12 cellular contexts compared by ENCODE assay signal in the genomic region with DNA sequence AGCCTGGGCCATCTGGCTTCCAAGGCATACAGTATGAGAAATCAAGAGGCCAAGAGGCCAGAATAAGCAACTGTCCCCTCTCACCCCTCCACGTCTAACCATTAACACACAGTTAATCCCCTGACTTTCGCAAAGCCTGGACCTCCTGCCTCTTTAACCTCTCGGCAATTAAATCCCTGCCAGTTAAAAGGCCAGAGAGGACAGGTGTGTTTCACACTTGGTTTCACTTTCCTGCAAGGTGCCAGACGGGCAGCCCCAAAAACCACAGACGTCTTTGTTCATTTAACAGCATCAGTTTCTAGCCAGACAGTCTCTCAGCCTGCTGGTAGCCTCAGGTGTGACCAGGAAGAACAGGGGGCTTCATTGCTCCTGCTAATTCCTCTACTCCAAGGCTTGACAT.
DNase-seq lines count a peak whose midpoint lies in the region; ATAC-seq lines count a peak whose summit lies in the region.
"Had no signal": no experiment of that assay in that cellular context is flagged by ENCODE, and none has a peak within 500 bp of the region (broad histone marks: within the 10 kb centered on the region; RNA-seq: fewer than 3 reads in every experiment).

No MANE protein-coding gene starts in this region.

- H3K27ac Mint-ChIP-seq in effector memory CD8-positive, alpha-beta T cell, result no peak overlapping the region

- H3K36me3 Mint-ChIP-seq in effector memory CD8-positive, alpha-beta T cell (ENCODE audit: insufficient read depth), result no peaks in the 10 kb centered on the region

- H3K27ac ChIP-seq in caudate nucleus (ENCODE audit: low read depth, low read length), result no peak overlapping the region
- H3K27ac ChIP-seq: GM23248 had no signal

- no peaks in the 10 kb centered on the region for H3K27me3 Mint-ChIP-seq in effector memory CD8-positive, alpha-beta T cell

- no peak overlapping the region for H3K4me3 Mint-ChIP-seq in effector memory CD8-positive, alpha-beta T cell

- DNase-seq in NCI-H2029 (lab: John Stamatoyannopoulos, UW) (peak; percentile 49), Right ventricle myocardium superior (no peak), caudate nucleus (lab: John Stamatoyannopoulos, UW) (no peak), hepatic stellate cell (ENCODE audit: low spot score) (no peak)
- peak in 2 of 3 experiments; percentile 1 to 4 for DNase-seq in effector memory CD8-positive, alpha-beta T cell
- DNase-seq: activated CD4-positive, alpha-beta T cell treated with anti-CD3 and anti-CD28 coated beads, Interleukin-2, amount 50 U/mL, for 48 hours; foreskin fibroblast; GM23248; stimulated activated CD4-positive, alpha-beta T cell treated with anti-CD3 and anti-CD28 coated beads, Interleukin-15, amount 100 ng/mL, for 24 hours had no signal

- intact Hi-C loops in Right ventricle myocardium superior (cut with DNase I), result no loop called here

- peak; percentile 90 for ATAC-seq in GM19023 (IDR thresholded peaks at IDR 0.05; ENCODE audit: unreplicated experiment)
- peak; percentile 82 for ATAC-seq in HG02759 (IDR thresholded peaks at IDR 0.05; ENCODE audit: unreplicated experiment)
- ATAC-seq in effector memory CD8-positive, alpha-beta T cell (replicated peaks), result peak; percentile 76
- no peak for ATAC-seq in GM21576 (IDR thresholded peaks at IDR 0.05; ENCODE audit: unreplicated experiment)
- no peak for ATAC-seq in Right ventricle myocardium superior (ENCODE audit: poor library complexity)

- no peaks in the 10 kb centered on the region for H3K9me3 Mint-ChIP-seq in effector memory CD8-positive, alpha-beta T cell

- H3K4me1 Mint-ChIP-seq in effector memory CD8-positive, alpha-beta T cell (ENCODE audit: low read depth in 2 of 2), result peaks cover 0 to 5% of the 10 kb centered on the region in 2 donors

Comparison
In these comparisons a context has a peak if more than half of its experiments do, and no peak if none do; other contexts are left out.
1. ATAC-seq: peak in GM19023 (single experiment), HG02759 (single experiment) and effector memory CD8-positive, alpha-beta T cell (single experiment); none in GM21576 (single experiment) and Right ventricle myocardium superior (single experiment).
2. DNase-seq: peak in NCI-H2029 (single experiment) and effector memory CD8-positive, alpha-beta T cell (2 of 3); none in Right ventricle myocardium superior (single experiment), caudate nucleus (0 of 61) and hepatic stellate cell (single experiment).